Comparison of ENCODE assay signal across 23 cellular contexts in genomic region chr5:141805874-141806273, GRCh38.
DNase-seq lines count a peak whose midpoint lies in the region; FAIRE-seq and TF ChIP-seq lines count a peak whose summit lies in the region.
"Had no signal": no experiment of that assay in that cellular context is flagged by ENCODE, and none has a peak within 500 bp of the region (broad histone marks: within the 10 kb centered on the region; RNA-seq: fewer than 3 reads in every experiment).

No MANE protein-coding gene starts in this region.

- dilution Hi-C loops in endothelial cell of umbilical vein (cut with MboI; ENCODE audit: extremely low pct_ligation_motif_present, low sequenced_read_pairs), result no loop called here

- peaks cover 66% of the 10 kb centered on the region for H3K27me3 Mint-ChIP-seq in HFFc6 (ENCODE audit: insufficient read depth)

- H3K27ac Mint-ChIP-seq in HFFc6, result no peak overlapping the region
- H3K27ac Mint-ChIP-seq: activated naive CD4-positive, alpha-beta T cell treated with anti-CD3 and anti-CD28 coated beads, Interleukin-2, amount 10 ng/mL, durations not matched to agents 7 days and 5 days; CD8-positive, alpha-beta T cell; stimulated activated naive CD8-positive, alpha-beta T cell treated with anti-CD3 and anti-CD28 coated beads, Interleukin-15, amount 100 ng/mL, for 72 hours had no signal

- TF ChIP-seq CTCF in endothelial cell of umbilical vein (IDR thresholded peaks at IDR 0.05; ENCODE audit: extremely low read depth in 1 of 2, insufficient read depth in 1 of 2, low read depth in 1 of 2, low read length in 2 of 2) (no peak), spleen (IDR thresholded peaks at IDR 0.05 in 8 of 11, conservative IDR thresholded peaks at IDR 0.05 in 3 of 11) (no peak), HFFc6 (IDR thresholded peaks at IDR 0.05) (no peak)

- H3K9ac ChIP-seq in endothelial cell of umbilical vein (replicated peaks; ENCODE audit: extremely low read depth, insufficient read depth, low read length), result peak overlapping the region; percentile 37

- H2AFZ ChIP-seq in endothelial cell of umbilical vein (ENCODE audit: low read depth, low read length), result no peak overlapping the region

- no peaks in the 10 kb centered on the region for H3K9me1 ChIP-seq in endothelial cell of umbilical vein (replicated peaks; ENCODE audit: control insufficient read depth, extremely low read depth, insufficient read depth, low read length)

- no TSS peak for BruUV-seq in endothelial cell of umbilical vein (replicated peaks; lab: Mats Ljungman, UMichigan)

- no peak overlapping the region for H3K4me3 ChIP-seq in endothelial cell of umbilical vein (replicated peaks in 1 of 3; ENCODE audit: insufficient read depth in 1 of 3, low read depth in 1 of 3, low read length in 3 of 3)
- no peak overlapping the region for H3K4me3 ChIP-seq in spleen

- H3K27me3 ChIP-seq in endothelial cell of umbilical vein (ENCODE audit: control insufficient read depth in 2 of 2, insufficient read depth in 2 of 2, low read length in 2 of 2), result no peaks in the 10 kb centered on the region
- peaks cover 0 to 79% (median 5%) of the 10 kb centered on the region in 7 donors for H3K27me3 ChIP-seq in spleen (replicated peaks in 1 of 7)

- no peaks in the 10 kb centered on the region for H4K20me1 ChIP-seq in endothelial cell of umbilical vein (replicated peaks; ENCODE audit: control insufficient read depth, extremely low read depth, insufficient read depth, low read length)

- intact Hi-C loops in endothelial cell of umbilical vein (cut with micrococcal nuclease) (loop anchor here (1.0 to 2.0 kb wide), 4 partner anchors 10 to 73 kb away; partner anchors contain the start of gene PCDH1), spleen (cut with DNase I; ENCODE audit: low total_unique reads) (no loop called here)

- H3K4me3 Mint-ChIP-seq in HFFc6, result no peak overlapping the region
- H3K4me3 Mint-ChIP-seq: activated naive CD4-positive, alpha-beta T cell treated with anti-CD3 and anti-CD28 coated beads, Interleukin-2, amount 10 ng/mL, durations not matched to agents 7 days and 5 days; CD8-positive, alpha-beta T cell; stimulated activated naive CD8-positive, alpha-beta T cell treated with anti-CD3 and anti-CD28 coated beads, Interleukin-15, amount 100 ng/mL, for 72 hours had no signal

- H3K4me1 Mint-ChIP-seq in HFFc6 (ENCODE audit: low read depth), result no peaks in the 10 kb centered on the region; the same call in 1 of the 2 replicates
- H3K4me1 Mint-ChIP-seq: activated naive CD4-positive, alpha-beta T cell treated with anti-CD3 and anti-CD28 coated beads, Interleukin-2, amount 10 ng/mL, durations not matched to agents 7 days and 5 days; stimulated activated naive CD8-positive, alpha-beta T cell treated with anti-CD3 and anti-CD28 coated beads, Interleukin-15, amount 100 ng/mL, for 72 hours had no signal

- 37 to 62% (median 48%) methylated on average over 5 to 6 of the region's 6 CpGs for whole genome bisulfite sequencing in spleen, 5 donors

- H3K36me3 ChIP-seq in endothelial cell of umbilical vein (ENCODE audit: control insufficient read depth in 2 of 2, extremely low read depth in 1 of 2, insufficient read depth in 2 of 2, low read length in 2 of 2), result no peaks in the 10 kb centered on the region
- H3K36me3 ChIP-seq in spleen, result no peaks in the 10 kb centered on the region
- H3K36me3 ChIP-seq: neutrophil had no signal

- H3K79me2 ChIP-seq in endothelial cell of umbilical vein (ENCODE audit: control insufficient read depth, insufficient read depth, low read length), result no peaks in the 10 kb centered on the region

- peak; percentile 86 for DNase-seq in endothelial cell of umbilical vein (ENCODE audit: low read depth, low spot score)
- DNase-seq in left kidney (ENCODE audit: low read depth, low spot score), result peak; percentile 39
- peak; percentile 56 for DNase-seq in spleen
- DNase-seq in NOMO-1 treated with DMSO at 0.1 percent for 48 hours (lab: John Stamatoyannopoulos, UW; ENCODE audit: unreplicated experiment), result no peak
- DNase-seq in NCI-H1930 (lab: John Stamatoyannopoulos, UW), result no peak
- no peak for DNase-seq in HFFc6
- no peak for DNase-seq in NCI-H2029 treated with DMSO at 0.1 percent for 48 hours (lab: John Stamatoyannopoulos, UW)
- DNase-seq: activated CD4-positive, alpha-beta T cell treated with anti-CD3 and anti-CD28 coated beads, Interleukin-2, amount 50 U/mL, for 4 hours; activated naive CD4-positive, alpha-beta T cell treated with anti-CD3 and anti-CD28 coated beads, Interleukin-2, amount 10 ng/mL, durations not matched to agents 7 days and 5 days; activated T-cell treated with anti-CD3 and anti-CD28 coated beads for 4 hours; CD8-positive, alpha-beta T cell; DMS79; glutamatergic neuron; IMR-90; MM.1S; NCI-H446 treated with DMSO at 0.1 percent for 48 hours; stimulated activated CD4-positive, alpha-beta T cell treated with anti-CD3 and anti-CD28 coated beads, Interleukin-2, amount 100 ng/mL, for 24 hours; stimulated activated naive CD8-positive, alpha-beta T cell treated with anti-CD3 and anti-CD28 coated beads, Interleukin-15, amount 100 ng/mL, for 72 hours; T-helper 1 cell had no signal

- TF ChIP-seq POLR2A in endothelial cell of umbilical vein (IDR thresholded peaks at IDR 0.05; ENCODE audit: low read depth, low read length), result no peak
- TF ChIP-seq POLR2A in spleen (IDR thresholded peaks at IDR 0.05), result no peak

- no peaks in the 10 kb centered on the region for H3K36me3 Mint-ChIP-seq in HFFc6 (ENCODE audit: low read depth)
- H3K36me3 Mint-ChIP-seq: activated naive CD4-positive, alpha-beta T cell treated with anti-CD3 and anti-CD28 coated beads, Interleukin-2, amount 10 ng/mL, durations not matched to agents 7 days and 5 days; CD8-positive, alpha-beta T cell had no signal

- POLR2A ChIA-PET in endothelial cell of umbilical vein (lab: Charles Lee), result interaction anchor here (1.2 kb wide), 1 partner anchor 11 kb away, joined by 6 read pairs; no protein-coding TSS in a partner anchor

- peak overlapping the region; percentile 81 for H3K27ac ChIP-seq in endothelial cell of umbilical vein (ENCODE audit: insufficient read depth, low read depth, low read length)
- peak overlapping the region in 1 of 8 donors; percentile 32 for H3K27ac ChIP-seq in spleen
- H3K27ac ChIP-seq: neutrophil, RWPE1 had no signal

- peak; percentile 92 for FAIRE-seq in endothelial cell of umbilical vein (lab: Jason Lieb, UNC)
- FAIRE-seq: islet of Langerhans had no signal

- H3K4me1 ChIP-seq in endothelial cell of umbilical vein (ENCODE audit: control insufficient read depth, extremely low read depth, insufficient read depth, low read length) (peaks cover 25% of the 10 kb centered on the region), spleen (peaks cover 0 to 24% (median 8%) of the 10 kb centered on the region in 6 donors)

- peak overlapping the region; percentile 32 for H3K4me2 ChIP-seq in endothelial cell of umbilical vein (ENCODE audit: insufficient read depth, low read length)

- CTCF ChIA-PET in endothelial cell of umbilical vein (lab: Charles Lee), result interaction anchor here (0.6 to 2.7 kb wide), 13 partner anchors 9 to 187 kb away, joined by 3 to 20 read pairs (median 4); partner anchors contain the start of genes DIAPH1 and PCDH1

- no peaks in the 10 kb centered on the region for H3K9me3 ChIP-seq in endothelial cell of umbilical vein (replicated peaks; ENCODE audit: control insufficient read depth, insufficient read depth, low read length)
- no peaks in the 10 kb centered on the region for H3K9me3 ChIP-seq in spleen
- H3K9me3 ChIP-seq: neutrophil had no signal

- H3K9me3 Mint-ChIP-seq in HFFc6, result no peaks in the 10 kb centered on the region
- H3K9me3 Mint-ChIP-seq: activated naive CD4-positive, alpha-beta T cell treated with anti-CD3 and anti-CD28 coated beads, Interleukin-2, amount 10 ng/mL, durations not matched to agents 7 days and 5 days; CD8-positive, alpha-beta T cell; stimulated activated naive CD8-positive, alpha-beta T cell treated with anti-CD3 and anti-CD28 coated beads, Interleukin-15, amount 100 ng/mL, for 72 hours had no signal

TF ChIP-seq in PFSK-1, 5 proteins besides CTCF, POLR2A, EP300 and RAD21:
- no peak for TF ChIP-seq TAF1 (IDR thresholded peaks at IDR 0.05; ENCODE audit: borderline replicate concordance, insufficient read depth, low read length)
- no peak for TF ChIP-seq SIN3A (IDR thresholded peaks at IDR 0.05; ENCODE audit: borderline replicate concordance, insufficient read depth, low read length)
- no peak for TF ChIP-seq POLR2AphosphoS5 (IDR thresholded peaks at IDR 0.05; ENCODE audit: low read depth, low read length)
- peak; percentile 8 for TF ChIP-seq FOXP2 (optimal IDR thresholded peaks at IDR 0.05; ENCODE audit: borderline replicate concordance, extremely low read depth, extremely low read length, insufficient read depth)
TF ChIP-seq in PFSK-1: peak in this region for 1.

TF ChIP-seq in endothelial cell of umbilical vein, 7 proteins besides CTCF, POLR2A, EP300 and RAD21:
- no peak for TF ChIP-seq GATA2 (IDR thresholded peaks at IDR 0.05; ENCODE audit: insufficient read depth, insufficient read length, low read depth, low read length)
- TF ChIP-seq MAX (IDR thresholded peaks at IDR 0.05; ENCODE audit: insufficient read depth, insufficient read length), result no peak
- peak; percentile 47 for TF ChIP-seq POLR2AphosphoS5 (IDR thresholded peaks at IDR 0.05; ENCODE audit: insufficient read depth, low read depth, low read length)
- TF ChIP-seq JUN (IDR thresholded peaks at IDR 0.05; ENCODE audit: borderline replicate concordance, insufficient read depth, insufficient read length, low read depth), result peak; percentile 48

Comparison
In these comparisons a context has a peak if more than half of its experiments do, and no peak if none do; other contexts are left out.
1. DNase-seq: peak in endothelial cell of umbilical vein (single experiment), left kidney (single experiment) and spleen (single experiment); none in NOMO-1 treated with DMSO at 0.1 percent for 48 hours (single experiment), NCI-H1930 (0 of 2), HFFc6 (single experiment) and NCI-H2029 treated with DMSO at 0.1 percent for 48 hours (single experiment).